ENCODE assay signal across 8 cellular contexts in the genomic region with DNA sequence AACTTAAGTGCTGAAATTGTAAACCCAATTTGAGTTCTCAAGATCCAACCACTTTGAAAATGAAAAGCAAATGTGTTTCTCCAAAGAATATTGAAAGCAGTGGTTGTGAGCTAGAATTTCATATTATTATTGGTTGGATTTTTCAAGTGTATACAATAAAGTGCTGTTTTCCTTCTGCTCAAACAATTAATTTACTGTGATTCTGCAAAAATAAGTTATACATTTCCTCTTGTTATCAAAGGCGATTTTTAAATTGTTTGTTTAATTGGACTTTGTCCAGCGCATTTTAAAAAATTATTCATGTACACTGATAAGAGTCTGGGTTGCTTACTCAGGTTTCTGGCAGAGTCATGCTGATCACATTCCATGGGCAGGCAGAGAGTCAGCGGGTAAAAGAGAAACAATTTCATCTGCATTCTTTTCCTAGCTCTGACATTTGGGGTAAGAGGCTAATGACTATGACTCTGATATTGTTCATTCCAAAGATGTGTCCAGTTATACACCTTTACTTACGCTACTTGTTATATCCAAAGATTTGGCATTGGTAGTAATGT. TPM values are rescaled to one million over a fixed set of nuclear protein-coding genes. Genes with fewer than 3 reads are reported as not detected.
DNase-seq lines count a peak whose midpoint lies in the region; ATAC-seq and TF ChIP-seq lines count a peak whose summit lies in the region.
"Had no signal": no experiment of that assay in that cellular context is flagged by ENCODE, and none has a peak within 500 bp of the region (broad histone marks: within the 10 kb centered on the region; RNA-seq: fewer than 3 reads in every experiment).

No MANE protein-coding gene starts in this region.

- intact Hi-C loops in right lobe of liver (cut with DNase I): no loop called here
- intact Hi-C loops in upper lobe of right lung (cut with DNase I): no loop called here
- intact Hi-C loops in activated T-helper 2 cell treated with anti-CD3 and anti-CD28 coated beads, Interferon-gamma antibody, Interleukin-2, Interleukin-4, amounts not matched to agents 10 μg/mL and 5 μg/mL and 100 μg/mL, durations not matched to agents 14 hours and 24 hours and 36 hours (cut with micrococcal nuclease): no loop called here

- H3K36me3 ChIP-seq in right lobe of liver: no peaks in the 10 kb centered on the region
- H3K36me3 ChIP-seq in upper lobe of right lung: no peaks in the 10 kb centered on the region

- peaks cover 0 to 20% (median 10%) of the 10 kb centered on the region in 4 donors for H3K4me1 ChIP-seq in right lobe of liver
- peaks cover 14% of the 10 kb centered on the region for H3K4me1 ChIP-seq in upper lobe of right lung

- CTCF ChIA-PET in activated CD8-positive, alpha-beta T cell treated with anti-CD3 and anti-CD28 coated beads, Interleukin-2, amount 10 ng/mL, durations not matched to agents 7 days and 5 days (lab: Charles Lee): no interaction called here

- no peaks in the 10 kb centered on the region for H3K9me3 Mint-ChIP-seq in activated CD8-positive, alpha-beta T cell treated with anti-CD3 and anti-CD28 coated beads, Interleukin-2, amount 10 ng/mL, durations not matched to agents 7 days and 5 days (ENCODE audit: insufficient read depth)
- H3K9me3 Mint-ChIP-seq in activated T-helper 2 cell treated with anti-CD3 and anti-CD28 coated beads, Interferon-gamma antibody, Interleukin-2, Interleukin-4, amounts not matched to agents 10 μg/mL and 5 μg/mL and 100 μg/mL, durations not matched to agents 14 hours and 24 hours and 36 hours: no peaks in the 10 kb centered on the region

- H3K4me3 ChIP-seq in right lobe of liver (no peak overlapping the region), upper lobe of right lung (peak overlapping the region; percentile 7)

- TF ChIP-seq POLR2A in right lobe of liver (IDR thresholded peaks at IDR 0.05): no peak

- H3K9me3 ChIP-seq in right lobe of liver (no peaks in the 10 kb centered on the region), upper lobe of right lung (no peaks in the 10 kb centered on the region)

- no peak overlapping the region for H3K4me3 Mint-ChIP-seq in activated CD8-positive, alpha-beta T cell treated with anti-CD3 and anti-CD28 coated beads, Interleukin-2, amount 10 ng/mL, durations not matched to agents 7 days and 5 days
- H3K4me3 Mint-ChIP-seq in activated T-helper 2 cell treated with anti-CD3 and anti-CD28 coated beads, Interferon-gamma antibody, Interleukin-2, Interleukin-4, amounts not matched to agents 10 μg/mL and 5 μg/mL and 100 μg/mL, durations not matched to agents 14 hours and 24 hours and 36 hours (ENCODE audit: low read depth): no peak overlapping the region

- POLR2A ChIA-PET in activated CD8-positive, alpha-beta T cell treated with anti-CD3 and anti-CD28 coated beads, Interleukin-2, amount 10 ng/mL, durations not matched to agents 7 days and 5 days (lab: Charles Lee): interaction anchor here (0.6 kb wide), 1 partner anchor 12 kb away, joined by 4 read pairs; no protein-coding TSS in a partner anchor

- no peak overlapping the region for H3K27ac Mint-ChIP-seq in activated CD8-positive, alpha-beta T cell treated with anti-CD3 and anti-CD28 coated beads, Interleukin-2, amount 10 ng/mL, durations not matched to agents 7 days and 5 days
- H3K27ac Mint-ChIP-seq in activated T-helper 2 cell treated with anti-CD3 and anti-CD28 coated beads, Interferon-gamma antibody, Interleukin-2, Interleukin-4, amounts not matched to agents 10 μg/mL and 5 μg/mL and 100 μg/mL, durations not matched to agents 14 hours and 24 hours and 36 hours: no peak overlapping the region

- H3K27me3 Mint-ChIP-seq in activated CD8-positive, alpha-beta T cell treated with anti-CD3 and anti-CD28 coated beads, Interleukin-2, amount 10 ng/mL, durations not matched to agents 7 days and 5 days (ENCODE audit: low read depth): no peaks in the 10 kb centered on the region
- H3K27me3 Mint-ChIP-seq in activated T-helper 2 cell treated with anti-CD3 and anti-CD28 coated beads, Interferon-gamma antibody, Interleukin-2, Interleukin-4, amounts not matched to agents 10 μg/mL and 5 μg/mL and 100 μg/mL, durations not matched to agents 14 hours and 24 hours and 36 hours (ENCODE audit: low read depth): no peaks in the 10 kb centered on the region

- H3K27me3 ChIP-seq in right lobe of liver: no peaks in the 10 kb centered on the region
- H3K27me3 ChIP-seq in upper lobe of right lung: no peaks in the 10 kb centered on the region

- ATAC-seq in right lobe of liver (peak; percentile 82 to 96 (median 91)), upper lobe of right lung (peak; percentile 64)
- ATAC-seq in activated CD8-positive, alpha-beta T cell treated with anti-CD3 and anti-CD28 coated beads, Interleukin-2, amount 10 ng/mL, durations not matched to agents 7 days and 5 days: no peak

- H3K27ac ChIP-seq in right lobe of liver: no peak overlapping the region
- no peak overlapping the region for H3K27ac ChIP-seq in upper lobe of right lung

- DNase-seq in M059J (ENCODE audit: low read depth): peak; percentile 79
- DNase-seq in dermis blood vessel endothelial cell: peak; percentile 77
- no peak for DNase-seq in right lobe of liver
- DNase-seq in upper lobe of right lung: no peak
- DNase-seq in activated CD8-positive, alpha-beta T cell treated with anti-CD3 and anti-CD28 coated beads, Interleukin-2, amount 10 ng/mL, durations not matched to agents 7 days and 5 days: no peak
- no peak for DNase-seq in activated T-helper 2 cell treated with anti-CD3 and anti-CD28 coated beads, Interferon-gamma antibody, Interleukin-2, Interleukin-4, amounts not matched to agents 10 μg/mL and 5 μg/mL and 100 μg/mL, durations not matched to agents 14 hours and 24 hours and 36 hours (ENCODE audit: low spot score)
- DNase-seq in NCI-H2029 treated with DMSO at 0.1 percent for 48 hours (lab: John Stamatoyannopoulos, UW): no peak
- DNase-seq: activated CD4-positive, alpha-beta T cell treated with anti-CD3 and anti-CD28 coated beads, Interleukin-2, amount 50 U/mL, for 1 hour had no signal

- 11% methylated on average over 4 of the region's 4 CpGs for WGBS in right lobe of liver (ENCODE audit: insufficient coverage, low coverage, low lambda C conversion rate, missing lambda C conversion rate)

- no peak for TF ChIP-seq CTCF in right lobe of liver (IDR thresholded peaks at IDR 0.05)
- no peak for TF ChIP-seq CTCF in upper lobe of right lung (IDR thresholded peaks at IDR 0.05)

- H3K36me3 Mint-ChIP-seq in activated CD8-positive, alpha-beta T cell treated with anti-CD3 and anti-CD28 coated beads, Interleukin-2, amount 10 ng/mL, durations not matched to agents 7 days and 5 days (ENCODE audit: low read depth): no peaks in the 10 kb centered on the region
- no peaks in the 10 kb centered on the region for H3K36me3 Mint-ChIP-seq in activated T-helper 2 cell treated with anti-CD3 and anti-CD28 coated beads, Interferon-gamma antibody, Interleukin-2, Interleukin-4, amounts not matched to agents 10 μg/mL and 5 μg/mL and 100 μg/mL, durations not matched to agents 14 hours and 24 hours and 36 hours (ENCODE audit: low read depth)

- no peaks in the 10 kb centered on the region for H3K4me1 Mint-ChIP-seq in activated CD8-positive, alpha-beta T cell treated with anti-CD3 and anti-CD28 coated beads, Interleukin-2, amount 10 ng/mL, durations not matched to agents 7 days and 5 days (ENCODE audit: low read depth)
- no peaks in the 10 kb centered on the region for H3K4me1 Mint-ChIP-seq in activated T-helper 2 cell treated with anti-CD3 and anti-CD28 coated beads, Interferon-gamma antibody, Interleukin-2, Interleukin-4, amounts not matched to agents 10 μg/mL and 5 μg/mL and 100 μg/mL, durations not matched to agents 14 hours and 24 hours and 36 hours (ENCODE audit: low read depth)

RNA-seq across cellular contexts. Expression of gene FAT4, which starts 8.9 kb away (rescaled TPM):
- 1.6 and 3.1 TPM in 2 replicates for total RNA-seq in M059J (2014; rRNA removed; shearing (Covaris generic))
- total RNA-seq in dermis blood vessel endothelial cell (69.6 and 120 TPM in 2 replicates), right lobe of liver (1 to 10 TPM; 2.8 to 4.6 (median 3.6) TPM), upper lobe of right lung (17.9 TPM)
- not detected for total RNA-seq in activated CD8-positive, alpha-beta T cell treated with anti-CD3 and anti-CD28 coated beads, Interleukin-2, amount 10 ng/mL, durations not matched to agents 7 days and 5 days
- total RNA-seq in activated T-helper 2 cell treated with anti-CD3 and anti-CD28 coated beads, Interferon-gamma antibody, Interleukin-2, Interleukin-4, amounts not matched to agents 10 μg/mL and 5 μg/mL and 100 μg/mL, durations not matched to agents 14 hours and 24 hours and 36 hours: not detected in 2 replicates

Comparison
In these comparisons a context has a peak if more than half of its experiments do, and no peak if none do; other contexts are left out.
1. DNase-seq: peak in M059J (single experiment) and dermis blood vessel endothelial cell (single experiment); none in right lobe of liver (0 of 3), upper lobe of right lung (single experiment), activated CD8-positive, alpha-beta T cell treated with anti-CD3 and anti-CD28 coated beads, Interleukin-2, amount 10 ng/mL, durations not matched to agents 7 days and 5 days (single experiment), activated T-helper 2 cell treated with anti-CD3 and anti-CD28 coated beads, Interferon-gamma antibody, Interleukin-2, Interleukin-4, amounts not matched to agents 10 μg/mL and 5 μg/mL and 100 μg/mL, durations not matched to agents 14 hours and 24 hours and 36 hours (single experiment) and NCI-H2029 treated with DMSO at 0.1 percent for 48 hours (single experiment).